Comparison of ENCODE assay signal across 8 cellular contexts in genomic region chr10:73810358-73810734, GRCh38. TPM values are rescaled to one million over a fixed set of nuclear protein-coding genes. Genes with fewer than 3 reads are reported as not detected.
DNase-seq lines count a peak whose midpoint lies in the region; ATAC-seq and TF ChIP-seq lines count a peak whose summit lies in the region.

No MANE protein-coding gene starts in this region.

- no peaks in the 10 kb centered on the region for H3K9me3 Mint-ChIP-seq in activated T-helper 17 cell treated with anti-CD3 and anti-CD28 coated beads, Interleukin-2, amount 50 U/mL, for 72 hours

- TF ChIP-seq RAD21 in SK-N-SH (IDR thresholded peaks at IDR 0.05; ENCODE audit: low read length): no peak

- no peaks in the 10 kb centered on the region for H3K9me2 ChIP-seq in SK-N-SH

- H3K27me3 ChIP-seq in SK-N-SH (ENCODE audit: insufficient read depth): no peaks in the 10 kb centered on the region
- no peaks in the 10 kb centered on the region for H3K27me3 ChIP-seq in testis

- no peak for TF ChIP-seq POLR2A in testis (IDR thresholded peaks at IDR 0.05)

- H2AFZ ChIP-seq in SK-N-SH (ENCODE audit: low read depth): no peak overlapping the region

- peaks cover 0 to 4% of the 10 kb centered on the region in 2 experiments; a peak in 2 of 4 replicates for H3K4me1 ChIP-seq in SK-N-SH (ENCODE audit: control insufficient read depth in 1 of 2, insufficient read depth in 2 of 2, low read depth in 1 of 2, low read length in 1 of 2)
- H3K4me1 ChIP-seq in testis: no peaks in the 10 kb centered on the region

- ATAC-seq in SK-N-SH treated with all-trans-retinoic acid at 6 μM for 48 hours (no peak), GM21723 (IDR thresholded peaks at IDR 0.05; ENCODE audit: unreplicated experiment) (no peak), HG03342 (IDR thresholded peaks at IDR 0.05; ENCODE audit: unreplicated experiment) (no peak), GM19467 (IDR thresholded peaks at IDR 0.05; ENCODE audit: unreplicated experiment) (no peak)
- peak; percentile 1 for ATAC-seq in activated T-helper 17 cell treated with anti-CD3 and anti-CD28 coated beads, Interleukin-2, amount 50 U/mL, for 72 hours (replicated peaks)

- no peak for DNase-seq in SK-N-SH
- peak; percentile 65 for DNase-seq in iris pigment epithelial cell (ENCODE audit: low read depth)
- no peak for DNase-seq in testis

- H3K27ac ChIP-seq in SK-N-SH (ENCODE audit: low read depth in 2 of 2, low read length in 1 of 2) (peak overlapping the region in 1 of 2 experiments; percentile 63; a peak in 1 of 4 replicates), testis (peak overlapping the region in 1 of 2 donors; percentile 90)

- POLR2A ChIA-PET in SK-N-SH (lab: Yijun Ruan, JAX): interaction anchor here (1.0 to 1.6 kb wide), 5 partner anchors 8 to 37 kb away, joined by 3 to 5 read pairs (median 4); no protein-coding TSS in a partner anchor

- peak overlapping the region; percentile 98 for H3K27ac Mint-ChIP-seq in activated T-helper 17 cell treated with anti-CD3 and anti-CD28 coated beads, Interleukin-2, amount 50 U/mL, for 72 hours

- H4K20me1 ChIP-seq in SK-N-SH (ENCODE audit: insufficient read depth): no peaks in the 10 kb centered on the region

- peaks cover 13% of the 10 kb centered on the region for H3F3A ChIP-seq in SK-N-SH (replicated peaks; ENCODE audit: insufficient read depth)

- H3K36me3 Mint-ChIP-seq in activated T-helper 17 cell treated with anti-CD3 and anti-CD28 coated beads, Interleukin-2, amount 50 U/mL, for 72 hours (ENCODE audit: low read depth): peaks cover 69% of the 10 kb centered on the region

- no peak for TF ChIP-seq EP300 in SK-N-SH (IDR thresholded peaks at IDR 0.05; ENCODE audit: borderline replicate concordance in 1 of 2, low read depth in 1 of 2, low read length in 1 of 2)

- WGBS in SK-N-SH (ENCODE audit: low lambda C conversion rate): 87% methylated on average over 7 of the region's 7 CpGs
- 52 to 53% methylated on average over 7 of the region's 7 CpGs for WGBS in testis, 2 donors

- peak overlapping the region; percentile 81 to 86 for H3K4me3 ChIP-seq in SK-N-SH (ENCODE audit: low read depth in 2 of 2, low read length in 1 of 2)
- H3K4me3 ChIP-seq in testis: peak overlapping the region; percentile 94 to 96

- peaks cover 22% of the 10 kb centered on the region; the same call in 1 of the 2 replicates for H3K79me2 ChIP-seq in SK-N-SH (ENCODE audit: insufficient read depth)

- peak overlapping the region; percentile 83; the same call in 1 of the 2 replicates for H3K9ac ChIP-seq in SK-N-SH

- H3K4me3 Mint-ChIP-seq in activated T-helper 17 cell treated with anti-CD3 and anti-CD28 coated beads, Interleukin-2, amount 50 U/mL, for 72 hours: peak overlapping the region; percentile 92

- H3K36me3 ChIP-seq in SK-N-SH (replicated peaks in 1 of 2; ENCODE audit: control insufficient read depth in 1 of 2, insufficient read depth in 2 of 2, low read length in 1 of 2) (peaks cover 22 to 53% of the 10 kb centered on the region in 2 experiments), testis (ENCODE audit: low read depth, missing control alignments) (no peaks in the 10 kb centered on the region)

- intact Hi-C loops in testis (cut with DNase I; ENCODE audit: low total_unique reads): no loop called here

- TF ChIP-seq CTCF in SK-N-SH (IDR thresholded peaks at IDR 0.05) (no peak), testis (IDR thresholded peaks at IDR 0.05) (no peak)

- H3K9me3 ChIP-seq in SK-N-SH: no peaks in the 10 kb centered on the region
- H3K9me3 ChIP-seq in testis: no peaks in the 10 kb centered on the region

- H3K27me3 Mint-ChIP-seq in activated T-helper 17 cell treated with anti-CD3 and anti-CD28 coated beads, Interleukin-2, amount 50 U/mL, for 72 hours: no peaks in the 10 kb centered on the region

- CTCF ChIA-PET in SK-N-SH (lab: Yijun Ruan, JAX): interaction anchor here (0.6 to 1.4 kb wide), 5 partner anchors 16 to 1715 kb away, joined by 3 to 4 read pairs (median 3); partner anchors contain the start of gene ZSWIM8

- peaks cover 32% of the 10 kb centered on the region for H3K4me1 Mint-ChIP-seq in activated T-helper 17 cell treated with anti-CD3 and anti-CD28 coated beads, Interleukin-2, amount 50 U/mL, for 72 hours

- H3K4me2 ChIP-seq in SK-N-SH: peak overlapping the region; percentile 87

TF ChIP-seq in SK-N-SH, 30 proteins besides CTCF, POLR2A, EP300 and RAD21 (continues in another document):
- no peak for TF ChIP-seq GABPA (IDR thresholded peaks at IDR 0.05; ENCODE audit: low read depth)
- no peak for TF ChIP-seq ELF1 (IDR thresholded peaks at IDR 0.05)
- no peak for TF ChIP-seq USF1 (IDR thresholded peaks at IDR 0.05; ENCODE audit: borderline replicate concordance, low read depth)
- no peak for TF ChIP-seq ZBTB33 (IDR thresholded peaks at IDR 0.05; ENCODE audit: borderline replicate concordance, low read depth)
- no peak for TF ChIP-seq MEF2A (IDR thresholded peaks at IDR 0.05; ENCODE audit: borderline replicate concordance, low read depth)

TF ChIP-seq in SK-N-SH treated with all-trans-retinoic acid at 6 μM for 48 hours, 23 proteins besides CTCF, POLR2A, EP300 and RAD21:
- TF ChIP-seq PATZ1 (CRISPR knock-in tag; IDR thresholded peaks at IDR 0.05; ENCODE audit: borderline replicate concordance) (no peak), OSR1 (CRISPR knock-in tag; IDR thresholded peaks at IDR 0.05) (no peak), SNAI2 (CRISPR knock-in tag; IDR thresholded peaks at IDR 0.05) (no peak), ARNTL (CRISPR knock-in tag; IDR thresholded peaks at IDR 0.05; ENCODE audit: borderline replicate concordance, low read depth) (no peak), TOX (CRISPR knock-in tag; IDR thresholded peaks at IDR 0.05; ENCODE audit: borderline replicate concordance) (no peak), CSDC2 (CRISPR knock-in tag; IDR thresholded peaks at IDR 0.05) (no peak)

RNA-seq across cellular contexts. Expression of gene NDST2, which starts 1.1 kb away (rescaled TPM):
- polyA plus RNA-seq in SK-N-SH (2012; rRNA removed) (22.1 and 24.1 TPM in 2 replicates), testis (ENCODE audit: insufficient read depth, low read depth, low replicate concordance) (37.2 TPM)
- 10.5 and 14.1 TPM in 2 replicates for polyA plus RNA-seq in SK-N-SH (2012; cell fraction: cytosol; rRNA removed)
- 69.9 and 86.8 TPM in 2 replicates for polyA plus RNA-seq in SK-N-SH (2012; cell fraction: nucleus; rRNA removed)
- 10 to 100 TPM; 41.2 to 64.0 TPM for total RNA-seq in activated T-helper 17 cell treated with anti-CD3 and anti-CD28 coated beads, Interleukin-2, amount 50 U/mL, for 72 hours
- 10 to 100 TPM; 46.7 to 60.9 TPM for total RNA-seq in testis

RNA-seq across cellular contexts. Expression of gene ZSWIM8, which starts 24.9 kb away (rescaled TPM):
- polyA plus RNA-seq in SK-N-SH (2012; rRNA removed): 97.3 and 112 TPM in 2 replicates
- 21.4 and 41.4 TPM in 2 replicates for polyA plus RNA-seq in SK-N-SH (2012; cell fraction: cytosol; rRNA removed)
- 340 and 358 TPM in 2 replicates for polyA plus RNA-seq in SK-N-SH (2012; cell fraction: nucleus; rRNA removed)
- 100 to 1,000 TPM in 1 of 2 donors, 10 to 100 TPM in 1; 66.1 to 113 TPM for total RNA-seq in activated T-helper 17 cell treated with anti-CD3 and anti-CD28 coated beads, Interleukin-2, amount 50 U/mL, for 72 hours
- total RNA-seq in testis: 100 to 1,000 TPM; 192 to 289 TPM
- polyA plus RNA-seq in testis (ENCODE audit: insufficient read depth, low read depth, low replicate concordance): 204 TPM

RNA-seq across cellular contexts. Expression of gene CHCHD1, which starts 28.5 kb away (rescaled TPM):
- polyA plus RNA-seq in SK-N-SH (2012; rRNA removed): 57.8 and 60.9 TPM in 2 replicates
- polyA plus RNA-seq in SK-N-SH (2012; cell fraction: cytosol; rRNA removed): 71.7 and 84.8 TPM in 2 replicates
- 22.1 and 30.6 TPM in 2 replicates for polyA plus RNA-seq in SK-N-SH (2012; cell fraction: nucleus; rRNA removed)
- 10 to 100 TPM; 30.2 to 32.8 TPM for total RNA-seq in activated T-helper 17 cell treated with anti-CD3 and anti-CD28 coated beads, Interleukin-2, amount 50 U/mL, for 72 hours
- 10 to 100 TPM; 27.9 to 31.3 TPM for total RNA-seq in testis
- polyA plus RNA-seq in testis (ENCODE audit: insufficient read depth, low read depth, low replicate concordance): 37.4 TPM
